14 cellular contexts compared by ENCODE assay signal in the genomic region with DNA sequence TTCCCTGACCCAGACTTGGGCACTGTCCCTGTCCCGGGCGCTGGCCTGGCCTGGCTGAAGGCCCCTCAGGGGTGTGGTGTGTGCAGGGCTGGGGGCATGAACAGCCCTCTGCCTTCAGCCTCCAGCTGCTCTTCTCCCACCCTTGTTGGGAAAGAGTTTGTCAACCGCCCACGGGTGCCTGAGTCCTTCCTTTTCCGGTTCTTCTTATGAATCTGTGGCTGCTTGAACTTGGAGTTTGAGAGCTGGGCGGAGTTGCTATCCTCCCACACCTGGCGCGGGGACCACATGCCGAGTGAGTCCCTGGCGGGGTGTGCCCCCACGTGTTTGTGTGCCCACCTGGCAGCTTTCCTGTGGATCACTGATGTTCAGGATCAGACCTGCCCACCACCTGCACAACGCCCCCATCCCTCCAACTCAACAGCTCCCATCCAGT. TPM values are rescaled to one million over a fixed set of nuclear protein-coding genes. Genes with fewer than 3 reads are reported as not detected.
DNase-seq lines count a peak whose midpoint lies in the region; ATAC-seq and TF ChIP-seq lines count a peak whose summit lies in the region.
"Had no signal": no experiment of that assay in that cellular context is flagged by ENCODE, and none has a peak within 500 bp of the region (broad histone marks: within the 10 kb centered on the region; RNA-seq: fewer than 3 reads in every experiment).

No MANE protein-coding gene starts in this region.

- POLR2A ChIA-PET in HCT116 (lab: Charles Lee), result no interaction called here

- H2AFZ ChIP-seq in HCT116 (ENCODE audit: low read depth, low read length, poor library complexity, severe bottlenecking) (no peak overlapping the region), OCI-LY1 (ENCODE audit: low read length) (no peak overlapping the region), mesenchymal stem cell (ENCODE audit: low read depth, low read length) (no peak overlapping the region)

- H2BK15ac ChIP-seq in mesenchymal stem cell (ENCODE audit: low read depth, poor library complexity, severe bottlenecking), result no peak overlapping the region

- H3K79me2 ChIP-seq in HCT116 (ENCODE audit: insufficient read depth, low read length) (no peaks in the 10 kb centered on the region), OCI-LY1 (ENCODE audit: insufficient read depth, low read length) (no peaks in the 10 kb centered on the region)

- no peaks in the 10 kb centered on the region for H4K20me1 ChIP-seq in BLaER1 treated with 17β-estradiol and CSF1 and Interleukin-3, amounts not matched to agents 10 nM and 100 nM
- H4K20me1 ChIP-seq in HCT116 (ENCODE audit: insufficient read depth) (no peaks in the 10 kb centered on the region), OCI-LY1 (ENCODE audit: insufficient read depth, low read length) (no peaks in the 10 kb centered on the region)

- H3K9me2 ChIP-seq in HCT116 (ENCODE audit: insufficient read depth), result no peaks in the 10 kb centered on the region
- no peaks in the 10 kb centered on the region for H3K9me2 ChIP-seq in OCI-LY1 (ENCODE audit: low read depth, low read length)

- no peak for ATAC-seq in HCT116
- no peak for ATAC-seq in HG02973 (IDR thresholded peaks at IDR 0.05; ENCODE audit: unreplicated experiment)
- ATAC-seq: T-helper 17 cell had no signal

- intact Hi-C loops in HCT116 (cut with micrococcal nuclease), result no loop called here

- H3K9me3 ChIP-seq in BLaER1 treated with 17β-estradiol and CSF1 and Interleukin-3, amounts not matched to agents 10 nM and 100 nM (replicated peaks in 1 of 11), result no peaks in the 10 kb centered on the region
- H3K9me3 ChIP-seq in HCT116 (ENCODE audit: control insufficient read depth in 1 of 2, insufficient read depth in 1 of 2, low read depth in 1 of 2, low read length in 2 of 2) (no peaks in the 10 kb centered on the region), OCI-LY1 (ENCODE audit: low read length) (no peaks in the 10 kb centered on the region), mesenchymal stem cell (ENCODE audit: control insufficient read depth, low read length) (no peaks in the 10 kb centered on the region)

- H3K36me3 ChIP-seq in BLaER1 treated with 17β-estradiol and CSF1 and Interleukin-3, amounts not matched to agents 10 nM and 100 nM, result no peaks in the 10 kb centered on the region
- no peaks in the 10 kb centered on the region for H3K36me3 ChIP-seq in HCT116 (ENCODE audit: control insufficient read depth in 1 of 2, insufficient read depth in 2 of 2, low read length in 2 of 2)
- H3K36me3 ChIP-seq in OCI-LY1 (ENCODE audit: insufficient read depth, low read length), result no peaks in the 10 kb centered on the region
- H3K36me3 ChIP-seq in mesenchymal stem cell (ENCODE audit: control insufficient read depth in 1 of 2, insufficient read depth in 2 of 2, low read depth in 1 of 2, low read length in 2 of 2), result no peaks in the 10 kb centered on the region

- CTCF ChIA-PET in HCT116 (lab: Charles Lee), result no interaction called here

- H4K8ac ChIP-seq in mesenchymal stem cell (ENCODE audit: low read length), result no peak overlapping the region

- RAD21 ChIA-PET in HCT116 (lab: Charles Lee; ENCODE audit: low non-redundant PET in 1 of 2, low total read pairs in 2 of 2, uncharacterized antibody in 2 of 2, unreplicated experiment in 2 of 2), result no interaction called here

- DNase-seq in HCT116 (ENCODE audit: low read depth, low spot score) (no peak), mesenchymal stem cell (no peak), amniotic stem cell (lab: John Stamatoyannopoulos, UW) (no peak), NCI-H526 (lab: John Stamatoyannopoulos, UW) (no peak), cerebellum (ENCODE audit: low spot score) (no peak)
- DNase-seq: activated CD4-positive, alpha-beta T cell treated with anti-CD3 and anti-CD28 coated beads, Interleukin-2, amount 50 U/mL, for 4 hours; activated gamma-delta T cell treated with Interleukin-2 at 50 U/mL for 16 hours; naive B cell; NCI-H187 treated with DMSO at 0.1 percent for 48 hours; T-helper 17 cell had no signal

- no peak overlapping the region for H2AK5ac ChIP-seq in mesenchymal stem cell (ENCODE audit: low read length, severe bottlenecking)

- no peaks in the 10 kb centered on the region; a peak in 1 of 22 replicates for H3K27me3 ChIP-seq in BLaER1 treated with 17β-estradiol and CSF1 and Interleukin-3, amounts not matched to agents 10 nM and 100 nM
- H3K27me3 ChIP-seq in HCT116 (ENCODE audit: insufficient read depth, low read length) (no peaks in the 10 kb centered on the region), OCI-LY1 (ENCODE audit: insufficient read depth, low read length) (peaks cover 5% of the 10 kb centered on the region; the same call in 1 of the 2 replicates), mesenchymal stem cell (ENCODE audit: control insufficient read depth in 1 of 2, insufficient read depth in 1 of 2, low read length in 2 of 2) (peaks cover 30 to 47% of the 10 kb centered on the region in 2 experiments)

- H3K4ac ChIP-seq in mesenchymal stem cell (ENCODE audit: low read depth in 1 of 2, low read length in 2 of 2), result no peak overlapping the region

- no peak overlapping the region for H3K18ac ChIP-seq in mesenchymal stem cell (ENCODE audit: low read depth in 1 of 2, low read length in 2 of 2)

- H3K79me1 ChIP-seq in mesenchymal stem cell (replicated peaks; ENCODE audit: low read length, poor library complexity, severe bottlenecking), result no peaks in the 10 kb centered on the region

- H4K91ac ChIP-seq in mesenchymal stem cell (ENCODE audit: low read length), result no peak overlapping the region

- TF ChIP-seq CTCF in HCT116 (IDR thresholded peaks at IDR 0.05 in 2 of 3, conservative IDR thresholded peaks at IDR 0.05 in 1 of 3; ENCODE audit: borderline replicate concordance in 1 of 3, insufficient read depth in 1 of 3, low read depth in 2 of 3, low read length in 2 of 3), result no peak
- TF ChIP-seq CTCF in OCI-LY1 (IDR thresholded peaks at IDR 0.05; ENCODE audit: low read length), result no peak

- peaks cover 81 to 94% (median 88%) of the 10 kb centered on the region in 10 experiments for H3K4me1 ChIP-seq in BLaER1 treated with 17β-estradiol and CSF1 and Interleukin-3, amounts not matched to agents 10 nM and 100 nM
- H3K4me1 ChIP-seq in HCT116 (ENCODE audit: control insufficient read depth in 1 of 2, insufficient read depth in 2 of 2, low read length in 2 of 2) (peaks cover 7 to 8% of the 10 kb centered on the region in 2 experiments), OCI-LY1 (ENCODE audit: insufficient read depth, low read length, severe bottlenecking) (no peaks in the 10 kb centered on the region), mesenchymal stem cell (ENCODE audit: control insufficient read depth, insufficient read depth, low read depth, low read length) (peaks cover 2% of the 10 kb centered on the region)

- no peak for TF ChIP-seq POLR2A in HCT116 (IDR thresholded peaks at IDR 0.05; ENCODE audit: borderline replicate concordance, extremely low read depth, insufficient read depth, insufficient read length)

- peak overlapping the region; percentile 85 to 98 (median 95) for H3K4me2 ChIP-seq in BLaER1 treated with 17β-estradiol and CSF1 and Interleukin-3, amounts not matched to agents 10 nM and 100 nM
- H3K4me2 ChIP-seq in HCT116 (ENCODE audit: low read length), result peak overlapping the region; percentile 17; the same call in 1 of the 2 replicates
- 0 out of 2 replicates have a peak overlapping the region, but pooled peaks have one; percentile 32 for H3K4me2 ChIP-seq in OCI-LY1 (ENCODE audit: low read length)
- no peak overlapping the region for H3K4me2 ChIP-seq in mesenchymal stem cell (ENCODE audit: low read length, poor library complexity, severe bottlenecking)

- H3K14ac ChIP-seq in mesenchymal stem cell (ENCODE audit: low read length in 2 of 2), result no peak overlapping the region

- no peak overlapping the region for H3K23ac ChIP-seq in mesenchymal stem cell (ENCODE audit: low read length in 2 of 2)

- no TSS peak for BruUV-seq in HCT116 (replicated peaks; lab: Mats Ljungman, UMichigan)

- 86% methylated on average over 12 of the region's 12 CpGs for WGBS in mesenchymal stem cell

- no peak for TF ChIP-seq RAD21 in HCT116 (IDR thresholded peaks at IDR 0.05; ENCODE audit: low read depth)

- H3F3A ChIP-seq in OCI-LY1 (ENCODE audit: insufficient read depth, low read length), result no peaks in the 10 kb centered on the region

- no peak overlapping the region for H2BK120ac ChIP-seq in mesenchymal stem cell (ENCODE audit: low read depth, low read length)

- no peak overlapping the region for H2BK5ac ChIP-seq in mesenchymal stem cell (ENCODE audit: low read depth, low read length, poor library complexity, severe bottlenecking)

- peak overlapping the region; percentile 62 to 81 (median 65); a peak in 21 of 22 replicates for H3K9ac ChIP-seq in BLaER1 treated with 17β-estradiol and CSF1 and Interleukin-3, amounts not matched to agents 10 nM and 100 nM
- H3K9ac ChIP-seq in HCT116 (ENCODE audit: low read length), result no peak overlapping the region
- no peak overlapping the region for H3K9ac ChIP-seq in OCI-LY1 (ENCODE audit: low read length)
- H3K9ac ChIP-seq in mesenchymal stem cell (ENCODE audit: low read length), result peak overlapping the region; percentile 32

- no peak overlapping the region for H2BK12ac ChIP-seq in mesenchymal stem cell (ENCODE audit: low read length in 2 of 2)

- H3K27ac ChIP-seq in BLaER1 treated with 17β-estradiol and CSF1 and Interleukin-3, amounts not matched to agents 10 nM and 100 nM, result peak overlapping the region; percentile 74 to 91 (median 81)
- H3K27ac ChIP-seq in HCT116 (ENCODE audit: low read depth, low read length), result no peak overlapping the region
- no peak overlapping the region for H3K27ac ChIP-seq in OCI-LY1 (ENCODE audit: low read depth, low read length, poor library complexity, severe bottlenecking)
- no peak overlapping the region for H3K27ac ChIP-seq in mesenchymal stem cell (ENCODE audit: low read length, poor library complexity, severe bottlenecking)
- H3K27ac ChIP-seq: C4-2B had no signal

- peak overlapping the region in 9 of 10 experiments; percentile 7 to 60 (median 39); a peak in 14 of 20 replicates for H3K4me3 ChIP-seq in BLaER1 treated with 17β-estradiol and CSF1 and Interleukin-3, amounts not matched to agents 10 nM and 100 nM
- H3K4me3 ChIP-seq in HCT116 (replicated peaks in 1 of 2; ENCODE audit: low read depth in 1 of 2, low read length in 2 of 2), result no peak overlapping the region
- no peak overlapping the region for H3K4me3 ChIP-seq in OCI-LY1 (ENCODE audit: low read depth, low read length, poor library complexity, severe bottlenecking)
- H3K4me3 ChIP-seq in mesenchymal stem cell (ENCODE audit: insufficient read depth in 1 of 2, low read depth in 1 of 2, low read length in 2 of 2), result no peak overlapping the region

TF ChIP-seq in HCT116, 20 proteins besides CTCF, POLR2A, EP300 and RAD21:
- TF ChIP-seq, protein P1, sequence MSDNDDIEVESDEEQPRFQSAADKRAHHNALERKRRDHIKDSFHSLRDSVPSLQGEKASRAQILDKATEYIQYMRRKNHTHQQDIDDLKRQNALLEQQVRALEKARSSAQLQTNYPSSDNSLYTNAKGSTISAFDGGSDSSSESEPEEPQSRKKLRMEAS (IDR thresholded peaks at IDR 0.05), result no peak
- TF ChIP-seq EGR1 (IDR thresholded peaks at IDR 0.05; ENCODE audit: low read depth), result peak; percentile 65

RNA-seq across cellular contexts. Expression of gene NFAM1, which starts 13.4 kb away (rescaled TPM):
- total RNA-seq in HCT116 (2021; ENCODE audit: unreplicated experiment) (0.12 TPM), cerebellum (0.54 TPM)
- 0.01 and 0.03 TPM in 2 replicates for polyA plus RNA-seq in HCT116 (2012)
- polyA plus RNA-seq in mesenchymal stem cell (2013, experiment 1 of 2), result 0.03 TPM
- 0.03 TPM for polyA plus RNA-seq in mesenchymal stem cell (2013, experiment 2 of 2)

Comparison
In these comparisons a context has a peak if more than half of its experiments do, and no peak if none do; other contexts are left out.
1. H3K27ac ChIP-seq: peak in BLaER1 treated with 17β-estradiol and CSF1 and Interleukin-3, amounts not matched to agents 10 nM and 100 nM (11 of 11); none in HCT116 (single experiment), OCI-LY1 (single experiment) and mesenchymal stem cell (single experiment).
2. H3K4me3 ChIP-seq: peak in BLaER1 treated with 17β-estradiol and CSF1 and Interleukin-3, amounts not matched to agents 10 nM and 100 nM (9 of 10); none in HCT116 (0 of 2), OCI-LY1 (single experiment) and mesenchymal stem cell (0 of 2).
3. H3K9ac ChIP-seq: peak in BLaER1 treated with 17β-estradiol and CSF1 and Interleukin-3, amounts not matched to agents 10 nM and 100 nM (11 of 11) and mesenchymal stem cell (single experiment); none in HCT116 (single experiment) and OCI-LY1 (single experiment).